ENCODE assay signal across 2 cellular contexts in the genomic region with DNA sequence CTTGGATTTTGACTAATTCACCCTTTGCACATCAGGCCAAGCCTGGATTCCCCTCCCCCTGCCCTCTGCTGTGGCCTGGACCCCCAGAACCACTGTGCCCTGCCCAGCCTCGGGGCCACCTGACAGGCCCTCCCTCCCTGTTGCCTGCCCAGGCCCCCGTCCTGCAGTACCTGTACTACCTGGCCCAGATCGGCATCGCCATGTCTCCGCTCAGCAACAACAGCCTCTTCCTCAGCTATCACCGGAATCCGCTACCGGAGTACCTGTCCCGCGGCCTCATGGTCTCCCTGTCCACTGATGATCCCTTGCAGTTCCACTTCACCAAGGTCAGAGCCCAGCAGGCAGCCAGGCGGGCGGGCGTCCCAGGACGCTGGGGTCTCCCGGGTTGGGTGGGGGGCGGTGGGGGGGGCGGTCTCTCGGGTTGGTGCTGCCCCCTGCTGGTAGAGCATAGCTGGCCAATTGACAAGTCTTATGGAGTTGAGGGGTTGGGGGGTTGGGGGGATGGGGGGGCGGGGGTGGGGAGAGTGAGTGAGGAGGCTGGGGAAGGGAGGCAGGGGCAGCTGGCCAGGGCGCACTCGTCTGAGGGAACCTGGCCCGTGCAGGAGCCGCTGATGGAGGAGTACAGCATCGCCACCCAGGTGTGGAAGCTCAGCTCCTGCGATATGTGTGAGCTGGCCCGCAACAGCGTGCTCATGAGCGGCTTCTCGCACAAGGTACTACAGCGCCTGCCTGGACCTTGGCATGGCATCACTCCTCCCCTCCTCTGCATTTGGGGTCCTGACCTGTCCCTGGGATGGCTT.
TF ChIP-seq lines count a peak whose summit lies in the region.

No MANE protein-coding gene starts in this region.

TF ChIP-seq in Ishikawa, 13 proteins besides CTCF, POLR2A, EP300 and RAD21:
- TF ChIP-seq, protein P1, sequence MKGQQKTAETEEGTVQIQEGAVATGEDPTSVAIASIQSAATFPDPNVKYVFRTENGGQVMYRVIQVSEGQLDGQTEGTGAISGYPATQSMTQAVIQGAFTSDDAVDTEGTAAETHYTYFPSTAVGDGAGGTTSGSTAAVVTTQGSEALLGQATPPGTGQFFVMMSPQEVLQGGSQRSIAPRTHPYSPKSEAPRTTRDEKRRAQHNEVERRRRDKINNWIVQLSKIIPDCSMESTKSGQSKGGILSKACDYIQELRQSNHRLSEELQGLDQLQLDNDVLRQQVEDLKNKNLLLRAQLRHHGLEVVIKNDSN (IDR thresholded peaks at IDR 0.05) = no peak
- TF ChIP-seq ZBTB7A (IDR thresholded peaks at IDR 0.05; ENCODE audit: low read depth) = peak; percentile 63; the same call in 1 of the 2 replicates
- no peak for TF ChIP-seq TEAD4 (IDR thresholded peaks at IDR 0.05)

TF ChIP-seq in GM12878, 131 proteins besides CTCF, POLR2A, EP300 and RAD21:
- TF ChIP-seq SMC3 (IDR thresholded peaks at IDR 0.05; ENCODE audit: borderline replicate concordance, low read length) = peak; percentile 5; the same call in 1 of the 2 replicates
- no peak for TF ChIP-seq MEF2B (IDR thresholded peaks at IDR 0.05; ENCODE audit: partially characterized antibody, poor library complexity, severe bottlenecking)
